35 cellular contexts compared by ENCODE assay signal in the genomic region with DNA sequence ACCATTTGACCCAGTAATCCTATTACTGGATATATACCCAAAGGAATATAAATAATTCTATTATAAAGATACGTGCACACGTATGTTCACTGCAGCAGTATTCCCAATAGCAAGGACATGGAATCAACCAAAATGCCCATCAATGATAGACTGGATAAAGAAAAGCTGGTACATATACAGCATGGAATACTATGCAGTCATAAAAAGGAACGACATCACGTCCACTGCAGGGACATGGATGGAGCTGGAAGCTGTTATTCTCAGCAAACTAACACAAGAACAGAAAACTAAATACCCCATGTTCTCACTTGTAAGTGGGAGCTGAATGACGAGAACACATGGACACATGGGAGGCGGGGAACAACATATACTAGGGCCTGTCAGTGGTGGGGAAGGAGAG.
DNase-seq lines count a peak whose midpoint lies in the region; ATAC-seq, FAIRE-seq and TF ChIP-seq lines count a peak whose summit lies in the region.
"Had no signal": no experiment of that assay in that cellular context is flagged by ENCODE, and none has a peak within 500 bp of the region (broad histone marks: within the 10 kb centered on the region; RNA-seq: fewer than 3 reads in every experiment).

No MANE protein-coding gene starts in this region.

- POLR2A ChIA-PET in HEK293 (lab: Yijun Ruan, JAX) (no interaction called here), K562 (lab: Yijun Ruan, JAX) (no interaction called here)

- FAIRE-seq in GM12892 (lab: Jason Lieb, UNC) (peak; percentile 58), K562 (lab: Jason Lieb, UNC) (no peak)
- FAIRE-seq: A204.1, A549, D721Med had no signal

- H3K4me3 Mint-ChIP-seq in progenitor cell of endocrine pancreas (ENCODE audit: low read depth), result no peak overlapping the region
- H3K4me3 Mint-ChIP-seq: B cell; CD14-positive monocyte; CD4-positive, alpha-beta memory T cell; CD4-positive, alpha-beta T cell; CD4-positive, CD25-positive, alpha-beta regulatory T cell; CD8-positive, alpha-beta memory T cell; CD8-positive, alpha-beta T cell had no signal

- H3K36me3 ChIP-seq in HEK293 (ENCODE audit: control insufficient read depth in 2 of 2, insufficient read depth in 1 of 2, low read length in 2 of 2), result peaks cover 15 to 22% of the 10 kb centered on the region in 2 experiments
- no peaks in the 10 kb centered on the region for H3K36me3 ChIP-seq in K562 (ENCODE audit: control insufficient read depth, insufficient read depth, low read length)

- H3K4me3 ChIP-seq in HEK293 (ENCODE audit: low read depth, low read length) (no peak overlapping the region), K562 (no peak overlapping the region)
- H3K4me3 ChIP-seq: A549; BLaER1; BLaER1 treated with 17β-estradiol and CSF1 and Interleukin-3, amounts not matched to agents 10 nM and 100 nM had no signal

- CTCF ChIA-PET in HEK293 (lab: Yijun Ruan, JAX), result interaction anchor here (0.7 kb wide), 1 partner anchor 657 kb away, joined by 3 read pairs; no protein-coding TSS in a partner anchor
- CTCF ChIA-PET in K562 (lab: Yijun Ruan, JAX; ENCODE audit: low intra/inter-chr PET ratio), result no interaction called here

- TF ChIP-seq CTCF in HEK293 (tag by site-specific recombination; IDR thresholded peaks at IDR 0.05) (no peak), K562 (IDR thresholded peaks at IDR 0.05 in 2 of 3, conservative IDR thresholded peaks at IDR 0.05 in 1 of 3; ENCODE audit: insufficient read depth in 2 of 3, low read depth in 1 of 3, low read length in 3 of 3) (no peak), progenitor cell of endocrine pancreas (IDR thresholded peaks at IDR 0.05; ENCODE audit: unreplicated experiment) (no peak)

- TF ChIP-seq EP300 in K562 (IDR thresholded peaks at IDR 0.05; ENCODE audit: low read length), result no peak

- in situ Hi-C loops in K562 (cut with MboI), result no loop called here

- no peaks in the 10 kb centered on the region for H3K4me1 Mint-ChIP-seq in progenitor cell of endocrine pancreas (ENCODE audit: low read depth)
- H3K4me1 Mint-ChIP-seq: CD14-positive monocyte had no signal

- no peaks in the 10 kb centered on the region for H3K79me2 ChIP-seq in K562 (ENCODE audit: control insufficient read depth, insufficient read depth, low read length)

- H3K9me3 ChIP-seq in HEK293 (ENCODE audit: control insufficient read depth, insufficient read depth, low read depth, low read length), result no peaks in the 10 kb centered on the region
- H3K9me3 ChIP-seq in K562 (replicated peaks; ENCODE audit: control insufficient read depth, insufficient read depth, low read depth, low read length), result no peaks in the 10 kb centered on the region
- H3K9me3 ChIP-seq: A549, BE2C, Caco-2 had no signal

- peaks cover 48% of the 10 kb centered on the region for H3K36me3 Mint-ChIP-seq in progenitor cell of endocrine pancreas (ENCODE audit: insufficient read depth)

- DNase-seq in GM12892 (ENCODE audit: insufficient read length), result no peak
- no peak for DNase-seq in K562 (ENCODE audit: extremely low read depth in 1 of 4, low spot score in 3 of 4)
- DNase-seq in progenitor cell of endocrine pancreas (ENCODE audit: low spot score, unreplicated experiment), result no peak
- no peak for DNase-seq in T-helper 9 cell
- DNase-seq in NCI-H187 treated with DMSO at 0.1 percent for 48 hours (lab: John Stamatoyannopoulos, UW), result no peak
- DNase-seq: 8988T; ACHN; AML-193; BE2C; C1 segment of cervical spinal cord; Caco-2; Calu3; CD4-positive, alpha-beta memory T cell; CD4-positive, alpha-beta T cell; CD4-positive, CD25-positive, alpha-beta regulatory T cell; CD8-positive, alpha-beta memory T cell; CD8-positive, alpha-beta T cell; COR-L47; DMS 273 treated with DMSO at 0.1 percent for 48 hours; DMS153; DMS53; DMS79; DMS79 treated with DMSO at 0.1 percent for 48 hours; DND-41; EL had no signal

- TF ChIP-seq RAD21 in K562 (CRISPR knock-in tag; conservative IDR thresholded peaks at IDR 0.05 in 1 of 2, IDR thresholded peaks at IDR 0.05 in 1 of 2), result no peak

- H3K27ac ChIP-seq in HEK293 (ENCODE audit: extremely low read depth, low read depth, low read length) (no peak overlapping the region), K562 (ENCODE audit: extremely low read depth, low read depth, low read length) (no peak overlapping the region)
- H3K27ac ChIP-seq: 22Rv1; A549; BLaER1; BLaER1 treated with 17β-estradiol and CSF1 and Interleukin-3, amounts not matched to agents 10 nM and 100 nM; C4-2B had no signal

- no peak overlapping the region for H3K9ac ChIP-seq in K562 (ENCODE audit: insufficient read depth in 1 of 2, low read depth in 2 of 2, low read length in 2 of 2)
- H3K9ac ChIP-seq: BLaER1; BLaER1 treated with 17β-estradiol and CSF1 and Interleukin-3, amounts not matched to agents 10 nM and 100 nM had no signal

- H3K9me3 Mint-ChIP-seq in progenitor cell of endocrine pancreas (ENCODE audit: low read depth), result peaks cover 44% of the 10 kb centered on the region
- H3K9me3 Mint-ChIP-seq: CD4-positive, alpha-beta T cell; CD8-positive, alpha-beta memory T cell had no signal

- no peak for ATAC-seq in K562
- ATAC-seq: A549; CD8-positive, alpha-beta T cell had no signal

- WGBS in K562 (ENCODE audit: insufficient coverage, low coverage, missing lambda C conversion rate), result 91% methylated on average over 5 of the region's 6 CpGs

- TF ChIP-seq POLR2A in GM12892 (IDR thresholded peaks at IDR 0.05; ENCODE audit: low read depth, low read length) (no peak), K562 (conservative IDR thresholded peaks at IDR 0.05) (no peak)

- H3K4me1 ChIP-seq in HEK293 (ENCODE audit: control insufficient read depth, insufficient read depth, low read length) (no peaks in the 10 kb centered on the region), K562 (replicated peaks in 1 of 2; ENCODE audit: control insufficient read depth in 2 of 2, insufficient read depth in 2 of 2, low read length in 2 of 2) (no peaks in the 10 kb centered on the region; a peak in 1 of 5 replicates)
- H3K4me1 ChIP-seq: A549; BE2C; BLaER1; BLaER1 treated with 17β-estradiol and CSF1 and Interleukin-3, amounts not matched to agents 10 nM and 100 nM; Caco-2 had no signal

- H3K9me1 ChIP-seq in K562 (ENCODE audit: control insufficient read depth, insufficient read depth, low read length), result no peaks in the 10 kb centered on the region

- intact Hi-C loops in K562 (cut with micrococcal nuclease), result no loop called here

- H4K20me1 ChIP-seq in K562 (replicated peaks; ENCODE audit: control insufficient read depth, insufficient read depth, low read length), result no peaks in the 10 kb centered on the region
- H4K20me1 ChIP-seq: BLaER1; BLaER1 treated with 17β-estradiol and CSF1 and Interleukin-3, amounts not matched to agents 10 nM and 100 nM had no signal

- H2AFZ ChIP-seq in K562 (ENCODE audit: low read depth, low read length), result no peak overlapping the region

- H3K27me3 Mint-ChIP-seq in progenitor cell of endocrine pancreas, result no peaks in the 10 kb centered on the region
- H3K27me3 Mint-ChIP-seq: B cell; CD4-positive, alpha-beta memory T cell; CD4-positive, alpha-beta T cell; CD4-positive, CD25-positive, alpha-beta regulatory T cell had no signal

- H3K27ac Mint-ChIP-seq in progenitor cell of endocrine pancreas, result no peak overlapping the region
- H3K27ac Mint-ChIP-seq: B cell; CD14-positive monocyte; CD4-positive, alpha-beta memory T cell; CD4-positive, alpha-beta T cell; CD8-positive, alpha-beta memory T cell; CD8-positive, alpha-beta T cell had no signal

- BruUV-seq in K562 (replicated peaks; lab: Mats Ljungman, UMichigan), result no TSS peak

- no peak overlapping the region for H3K4me2 ChIP-seq in K562 (ENCODE audit: insufficient read depth, low read length)
- H3K4me2 ChIP-seq: A549; BLaER1; BLaER1 treated with 17β-estradiol and CSF1 and Interleukin-3, amounts not matched to agents 10 nM and 100 nM had no signal

- no peaks in the 10 kb centered on the region for H3K27me3 ChIP-seq in K562 (ENCODE audit: control insufficient read depth in 2 of 2, insufficient read depth in 2 of 2, low read length in 2 of 2)
- H3K27me3 ChIP-seq: BE2C had no signal

TF ChIP-seq in HEK293, 187 proteins besides CTCF, POLR2A, EP300 and RAD21:
- no peak for TF ChIP-seq ZNF140 (tag by site-specific recombination; IDR thresholded peaks at IDR 0.05)
- TF ChIP-seq ZNF146 (tag by site-specific recombination; IDR thresholded peaks at IDR 0.05), result peak; percentile 65

TF ChIP-seq in K562, 482 proteins besides CTCF, POLR2A, EP300 and RAD21:
- TF ChIP-seq YBX1 (IDR thresholded peaks at IDR 0.05) (no peak), ZNF146 (CRISPR knock-in tag; IDR thresholded peaks at IDR 0.05; ENCODE audit: unreplicated experiment) (peak; percentile 60), CBX1 (IDR thresholded peaks at IDR 0.05; ENCODE audit: low read depth) (no peak)
- TF ChIP-seq, protein P1, sequence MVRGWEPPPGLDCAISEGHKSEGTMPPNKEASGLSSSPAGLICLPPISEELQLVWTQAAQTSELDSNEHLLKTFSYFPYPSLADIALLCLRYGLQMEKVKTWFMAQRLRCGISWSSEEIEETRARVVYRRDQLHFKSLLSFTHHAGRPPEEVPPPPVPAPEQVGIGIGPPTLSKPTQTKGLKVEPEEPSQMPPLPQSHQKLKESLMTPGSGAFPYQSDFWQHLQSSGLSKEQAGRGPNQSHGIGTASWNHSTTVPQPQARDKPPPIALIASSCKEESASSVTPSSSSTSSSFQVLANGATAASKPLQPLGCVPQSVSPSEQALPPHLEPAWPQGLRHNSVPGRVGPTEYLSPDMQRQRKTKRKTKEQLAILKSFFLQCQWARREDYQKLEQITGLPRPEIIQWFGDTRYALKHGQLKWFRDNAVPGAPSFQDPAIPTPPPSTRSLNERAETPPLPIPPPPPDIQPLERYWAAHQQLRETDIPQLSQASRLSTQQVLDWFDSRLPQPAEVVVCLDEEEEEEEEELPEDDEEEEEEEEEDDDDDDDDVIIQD (CRISPR knock-in tag; IDR thresholded peaks at IDR 0.05), result no peak
- TF ChIP-seq, protein P2, sequence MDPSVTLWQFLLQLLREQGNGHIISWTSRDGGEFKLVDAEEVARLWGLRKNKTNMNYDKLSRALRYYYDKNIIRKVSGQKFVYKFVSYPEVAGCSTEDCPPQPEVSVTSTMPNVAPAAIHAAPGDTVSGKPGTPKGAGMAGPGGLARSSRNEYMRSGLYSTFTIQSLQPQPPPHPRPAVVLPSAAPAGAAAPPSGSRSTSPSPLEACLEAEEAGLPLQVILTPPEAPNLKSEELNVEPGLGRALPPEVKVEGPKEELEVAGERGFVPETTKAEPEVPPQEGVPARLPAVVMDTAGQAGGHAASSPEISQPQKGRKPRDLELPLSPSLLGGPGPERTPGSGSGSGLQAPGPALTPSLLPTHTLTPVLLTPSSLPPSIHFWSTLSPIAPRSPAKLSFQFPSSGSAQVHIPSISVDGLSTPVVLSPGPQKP (CRISPR knock-in tag; IDR thresholded peaks at IDR 0.05), result no peak
